Comparison of ENCODE assay signal across 1 cellular context in genomic region chr13:114166381-114167131, GRCh38.
TF ChIP-seq lines count a peak whose summit lies in the region.

No MANE protein-coding gene starts in this region.

TF ChIP-seq in GM23338, 12 proteins besides CTCF, POLR2A, EP300 and RAD21 (continued from another document):
- TF ChIP-seq ZNF462 (CRISPR knock-in tag; IDR thresholded peaks at IDR 0.05) = no peak
